8 cellular contexts compared by ENCODE assay signal in the genomic region with DNA sequence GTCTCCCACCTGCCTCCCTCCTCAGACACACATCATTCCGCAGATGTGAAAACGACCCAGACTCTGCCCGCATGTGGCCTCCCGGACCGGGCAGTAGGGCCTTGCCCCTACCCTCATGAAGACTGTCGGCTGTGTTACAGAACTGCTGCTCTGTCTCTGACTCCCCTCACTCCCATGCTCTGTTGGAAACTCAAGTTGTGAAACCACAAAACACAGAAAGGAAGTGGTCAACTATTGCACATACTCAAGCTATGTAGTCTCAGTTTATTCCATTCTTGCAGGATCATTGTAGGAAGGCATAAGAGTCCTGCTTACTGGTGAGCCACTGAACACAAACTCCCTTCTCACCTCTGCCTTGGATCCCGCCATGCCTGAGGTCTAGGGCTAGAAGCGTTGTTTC.
A peak's percentile ranks its signal among the peaks of the same experiment; 100 is the strongest.
DNase-seq lines count a peak whose midpoint lies in the region; ATAC-seq and TF ChIP-seq lines count a peak whose summit lies in the region.

No MANE protein-coding gene starts in this region.

- H3K27ac ChIP-seq in breast epithelium (no peak overlapping the region), left lung (peak overlapping the region in 1 of 2 donors; percentile 91)

- no peaks in the 10 kb centered on the region for H3K36me3 ChIP-seq in breast epithelium
- no peaks in the 10 kb centered on the region for H3K36me3 ChIP-seq in left lung

- POLR2A ChIA-PET in MCF 10A (lab: Yijun Ruan, JAX): interaction anchor here (1.1 kb wide), 1 partner anchor 18 kb away, joined by 4 read pairs; no protein-coding TSS in a partner anchor

- no peaks in the 10 kb centered on the region for H3K9me3 Mint-ChIP-seq in MCF 10A (ENCODE audit: unreplicated experiment)
- H3K9me3 Mint-ChIP-seq in activated T-cell treated with anti-CD3 and anti-CD28 coated beads, Interleukin-2, amount 50 U/mL, for 4 hours: no peaks in the 10 kb centered on the region

- H3K27ac Mint-ChIP-seq in MCF 10A (ENCODE audit: low read depth, unreplicated experiment): no peak overlapping the region

- ATAC-seq in HG03432 (IDR thresholded peaks at IDR 0.05; ENCODE audit: unreplicated experiment) (peak; percentile 68), left lung (peak; percentile 70)
- ATAC-seq in activated T-cell treated with anti-CD3 and anti-CD28 coated beads, Interleukin-2, amount 50 U/mL, for 4 hours: peak; percentile 85 to 88

- peak; percentile 45 for DNase-seq in MCF 10A (ENCODE audit: unreplicated experiment)
- DNase-seq in breast epithelium (ENCODE audit: low spot score in 2 of 2): no peak
- DNase-seq in activated T-cell treated with anti-CD3 and anti-CD28 coated beads, Interleukin-2, amount 50 U/mL, for 4 hours: no peak
- DNase-seq in left lung: peak in 1 of 2 donors; percentile 78
- DNase-seq in effector CD8-positive, alpha-beta T cell (lab: John Stamatoyannopoulos, UW): no peak
- DNase-seq in NCI-H748 treated with DMSO at 0.1 percent for 48 hours (lab: John Stamatoyannopoulos, UW): no peak
- no peak for DNase-seq in DMS153 treated with DMSO at 0.1 percent for 48 hours (lab: John Stamatoyannopoulos, UW; ENCODE audit: unreplicated experiment)

- TF ChIP-seq POLR2A in breast epithelium (IDR thresholded peaks at IDR 0.05): no peak

- H3K27me3 Mint-ChIP-seq in MCF 10A (ENCODE audit: insufficient read depth, unreplicated experiment): no peaks in the 10 kb centered on the region
- peaks cover 2% of the 10 kb centered on the region for H3K27me3 Mint-ChIP-seq in activated T-cell treated with anti-CD3 and anti-CD28 coated beads, Interleukin-2, amount 50 U/mL, for 4 hours (ENCODE audit: low read depth)

- no peak overlapping the region for H3K4me3 Mint-ChIP-seq in MCF 10A (ENCODE audit: unreplicated experiment)
- H3K4me3 Mint-ChIP-seq in activated T-cell treated with anti-CD3 and anti-CD28 coated beads, Interleukin-2, amount 50 U/mL, for 4 hours: peak overlapping the region; percentile 62

- no TSS peak for BruUV-seq in MCF 10A (replicated peaks; lab: Mats Ljungman, UMichigan)

- H3K4me1 ChIP-seq in breast epithelium (no peaks in the 10 kb centered on the region), left lung (peaks cover 7 to 42% of the 10 kb centered on the region in 2 donors)

- CTCF ChIA-PET in MCF 10A (lab: Yijun Ruan, JAX): interaction anchor here (0.6 to 0.7 kb wide), 2 partner anchors 14 to 688 kb away, joined by 3 read pairs; no protein-coding TSS in a partner anchor

- TF ChIP-seq CTCF in MCF 10A (IDR thresholded peaks at IDR 0.05; ENCODE audit: unreplicated experiment) (no peak), breast epithelium (IDR thresholded peaks at IDR 0.05) (no peak), left lung (IDR thresholded peaks at IDR 0.05) (no peak)

- intact Hi-C loops in MCF 10A (cut with micrococcal nuclease): no loop called here
- intact Hi-C loops in breast epithelium (cut with DNase I; ENCODE audit: low total_unique reads): no loop called here
- intact Hi-C loops in left lung (cut with DNase I): no loop called here

- H3K9me3 ChIP-seq in breast epithelium (no peaks in the 10 kb centered on the region), left lung (no peaks in the 10 kb centered on the region)

- peaks cover 7% of the 10 kb centered on the region for H3K36me3 Mint-ChIP-seq in MCF 10A (ENCODE audit: insufficient read depth, unreplicated experiment)
- H3K36me3 Mint-ChIP-seq in activated T-cell treated with anti-CD3 and anti-CD28 coated beads, Interleukin-2, amount 50 U/mL, for 4 hours (ENCODE audit: insufficient read depth): no peaks in the 10 kb centered on the region

- H3K4me1 Mint-ChIP-seq in MCF 10A (ENCODE audit: insufficient read depth, unreplicated experiment): peaks cover 5% of the 10 kb centered on the region
- peaks cover 18% of the 10 kb centered on the region for H3K4me1 Mint-ChIP-seq in activated T-cell treated with anti-CD3 and anti-CD28 coated beads, Interleukin-2, amount 50 U/mL, for 4 hours (ENCODE audit: low read depth)

- no peak overlapping the region for H3K4me3 ChIP-seq in breast epithelium
- peak overlapping the region in 1 of 2 donors; percentile 31 for H3K4me3 ChIP-seq in left lung

- no peaks in the 10 kb centered on the region for H3K27me3 ChIP-seq in breast epithelium
- H3K27me3 ChIP-seq in left lung: no peaks in the 10 kb centered on the region
